Comparison of ENCODE assay signal across 9 cellular contexts in the genomic region with DNA sequence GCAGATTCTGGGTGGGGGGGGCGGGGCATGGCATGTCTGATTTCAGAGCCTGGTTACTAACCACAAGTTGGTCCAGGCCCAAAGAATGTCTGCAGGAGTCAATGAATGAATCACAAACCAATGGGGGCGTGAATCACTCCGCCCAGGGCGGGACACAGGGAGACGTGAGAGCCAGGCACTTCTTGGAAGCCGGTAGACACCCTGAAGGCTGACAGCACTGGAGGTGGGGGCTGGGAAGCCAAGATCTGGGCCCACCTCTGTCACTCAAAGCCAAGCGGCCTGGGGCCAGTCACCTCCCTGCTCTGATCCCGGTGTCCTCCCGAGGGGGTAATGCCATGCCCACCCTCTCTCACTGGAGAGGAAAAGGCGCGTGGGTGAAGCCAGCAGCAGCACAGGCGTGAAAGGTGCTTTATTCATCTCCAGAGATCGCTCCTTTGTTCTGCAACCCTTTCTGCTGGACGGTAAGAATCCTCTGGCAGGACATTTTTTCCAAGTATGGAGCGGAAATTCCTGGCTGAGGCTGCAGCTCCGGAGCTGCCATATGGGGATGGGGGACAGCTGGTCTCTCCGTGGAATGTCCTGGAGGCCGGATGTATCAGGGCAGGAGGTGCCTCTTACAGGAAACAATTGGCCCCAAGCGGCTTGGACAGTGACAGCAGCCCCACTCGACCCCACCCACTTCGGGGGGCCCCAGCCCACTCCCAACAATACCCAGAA.
DNase-seq lines count a peak whose midpoint lies in the region; ATAC-seq, FAIRE-seq and TF ChIP-seq lines count a peak whose summit lies in the region.
"Had no signal": no experiment of that assay in that cellular context is flagged by ENCODE, and none has a peak within 500 bp of the region (broad histone marks: within the 10 kb centered on the region; RNA-seq: fewer than 3 reads in every experiment).

No MANE protein-coding gene starts in this region.

- H3K27ac ChIP-seq in astrocyte (ENCODE audit: low read depth, low read length), result peak overlapping the region; percentile 98
- H3K27ac ChIP-seq: VCaP had no signal

- H2AFZ ChIP-seq in astrocyte (ENCODE audit: low read depth, low read length), result peak overlapping the region; percentile 71

- peaks cover 40% of the 10 kb centered on the region for H3K4me1 Mint-ChIP-seq in activated CD8-positive, alpha-beta T cell treated with anti-CD3 and anti-CD28 coated beads for 36 hours (ENCODE audit: low read depth)
- peaks cover 46% of the 10 kb centered on the region for H3K4me1 Mint-ChIP-seq in activated CD8-positive, alpha-beta T cell treated with anti-CD3 and anti-CD28 coated beads, Interleukin-2, amount 10 ng/mL, durations not matched to agents 7 days and 5 days (ENCODE audit: low read depth)
- peaks cover 39% of the 10 kb centered on the region for H3K4me1 Mint-ChIP-seq in astrocyte (ENCODE audit: low read depth, unreplicated experiment)
- peaks cover 41% of the 10 kb centered on the region for H3K4me1 Mint-ChIP-seq in stimulated activated naive CD8-positive, alpha-beta T cell treated with anti-CD3 and anti-CD28 coated beads, Interleukin-15, Interleukin-2, amounts not matched to agents 100 ng/mL and 50 ng/mL, for 24 hours (ENCODE audit: low read depth)

- peaks cover 63% of the 10 kb centered on the region for H3K36me3 Mint-ChIP-seq in activated CD8-positive, alpha-beta T cell treated with anti-CD3 and anti-CD28 coated beads for 36 hours (ENCODE audit: low read depth)
- H3K36me3 Mint-ChIP-seq in activated CD8-positive, alpha-beta T cell treated with anti-CD3 and anti-CD28 coated beads, Interleukin-2, amount 10 ng/mL, durations not matched to agents 7 days and 5 days (ENCODE audit: low read depth), result peaks cover 89% of the 10 kb centered on the region
- H3K36me3 Mint-ChIP-seq in astrocyte (ENCODE audit: low read depth, unreplicated experiment), result peaks cover 14% of the 10 kb centered on the region
- peaks cover 44% of the 10 kb centered on the region for H3K36me3 Mint-ChIP-seq in stimulated activated naive CD8-positive, alpha-beta T cell treated with anti-CD3 and anti-CD28 coated beads, Interleukin-15, Interleukin-2, amounts not matched to agents 100 ng/mL and 50 ng/mL, for 24 hours (ENCODE audit: low read depth)

- intact Hi-C loops in activated CD8-positive, alpha-beta T cell treated with anti-CD3 and anti-CD28 coated beads for 36 hours (cut with micrococcal nuclease), result no loop called here

- DNase-seq in activated CD8-positive, alpha-beta T cell treated with anti-CD3 and anti-CD28 coated beads for 36 hours, result peak; percentile 55
- no peak for DNase-seq in activated CD8-positive, alpha-beta T cell treated with anti-CD3 and anti-CD28 coated beads, Interleukin-2, amount 10 ng/mL, durations not matched to agents 7 days and 5 days
- DNase-seq in astrocyte (ENCODE audit: low read depth) (peak; percentile 98), iPS-NIHi7 (ENCODE audit: extremely low spot score) (peak; percentile 61), NCI-H748 treated with DMSO at 0.1 percent for 48 hours (lab: John Stamatoyannopoulos, UW) (no peak)

- no peaks in the 10 kb centered on the region for H3K9me3 ChIP-seq in astrocyte (ENCODE audit: insufficient read depth, low read depth, low read length)

- CTCF ChIA-PET in activated CD8-positive, alpha-beta T cell treated with anti-CD3 and anti-CD28 coated beads for 36 hours (lab: Charles Lee), result interaction anchor here (1.1 to 7.3 kb wide), 3 partner anchors 44 to 191 kb away, joined by 3 to 129 read pairs (median 4); partner anchors contain the start of gene STK10
- CTCF ChIA-PET in activated CD8-positive, alpha-beta T cell treated with anti-CD3 and anti-CD28 coated beads, Interleukin-2, amount 10 ng/mL, durations not matched to agents 7 days and 5 days (lab: Charles Lee), result interaction anchor here (9.4 kb wide), 1 partner anchor 85 kb away, joined by 136 read pairs; the partner anchor contains the start of gene STK10

- peaks cover 3% of the 10 kb centered on the region for H3K79me2 ChIP-seq in astrocyte (ENCODE audit: insufficient read depth, low read length)

- H3K27me3 Mint-ChIP-seq in activated CD8-positive, alpha-beta T cell treated with anti-CD3 and anti-CD28 coated beads for 36 hours, result no peaks in the 10 kb centered on the region
- H3K27me3 Mint-ChIP-seq in activated CD8-positive, alpha-beta T cell treated with anti-CD3 and anti-CD28 coated beads, Interleukin-2, amount 10 ng/mL, durations not matched to agents 7 days and 5 days (ENCODE audit: low read depth), result no peaks in the 10 kb centered on the region
- H3K27me3 Mint-ChIP-seq in astrocyte (ENCODE audit: low read depth, unreplicated experiment), result no peaks in the 10 kb centered on the region
- no peaks in the 10 kb centered on the region for H3K27me3 Mint-ChIP-seq in stimulated activated naive CD8-positive, alpha-beta T cell treated with anti-CD3 and anti-CD28 coated beads, Interleukin-15, Interleukin-2, amounts not matched to agents 100 ng/mL and 50 ng/mL, for 24 hours

- H3K9ac ChIP-seq in astrocyte (ENCODE audit: low read length), result peak overlapping the region; percentile 87

- no peak overlapping the region for H3K4me3 Mint-ChIP-seq in activated CD8-positive, alpha-beta T cell treated with anti-CD3 and anti-CD28 coated beads for 36 hours
- H3K4me3 Mint-ChIP-seq in activated CD8-positive, alpha-beta T cell treated with anti-CD3 and anti-CD28 coated beads, Interleukin-2, amount 10 ng/mL, durations not matched to agents 7 days and 5 days, result no peak overlapping the region
- H3K4me3 Mint-ChIP-seq in astrocyte (ENCODE audit: unreplicated experiment), result peak overlapping the region; percentile 72
- no peak overlapping the region for H3K4me3 Mint-ChIP-seq in stimulated activated naive CD8-positive, alpha-beta T cell treated with anti-CD3 and anti-CD28 coated beads, Interleukin-15, Interleukin-2, amounts not matched to agents 100 ng/mL and 50 ng/mL, for 24 hours

- H3K4me1 ChIP-seq in astrocyte (ENCODE audit: insufficient read depth, low read length), result peaks cover 42% of the 10 kb centered on the region

- H3K27ac Mint-ChIP-seq in activated CD8-positive, alpha-beta T cell treated with anti-CD3 and anti-CD28 coated beads for 36 hours, result peak overlapping the region; percentile 64
- H3K27ac Mint-ChIP-seq in activated CD8-positive, alpha-beta T cell treated with anti-CD3 and anti-CD28 coated beads, Interleukin-2, amount 10 ng/mL, durations not matched to agents 7 days and 5 days, result no peak overlapping the region
- peak overlapping the region; percentile 97 for H3K27ac Mint-ChIP-seq in astrocyte (ENCODE audit: unreplicated experiment)
- peak overlapping the region; percentile 31 for H3K27ac Mint-ChIP-seq in stimulated activated naive CD8-positive, alpha-beta T cell treated with anti-CD3 and anti-CD28 coated beads, Interleukin-15, Interleukin-2, amounts not matched to agents 100 ng/mL and 50 ng/mL, for 24 hours

- no peaks in the 10 kb centered on the region for H3K9me3 Mint-ChIP-seq in activated CD8-positive, alpha-beta T cell treated with anti-CD3 and anti-CD28 coated beads for 36 hours
- H3K9me3 Mint-ChIP-seq in activated CD8-positive, alpha-beta T cell treated with anti-CD3 and anti-CD28 coated beads, Interleukin-2, amount 10 ng/mL, durations not matched to agents 7 days and 5 days (ENCODE audit: insufficient read depth), result no peaks in the 10 kb centered on the region
- H3K9me3 Mint-ChIP-seq in astrocyte (ENCODE audit: unreplicated experiment), result no peaks in the 10 kb centered on the region
- no peaks in the 10 kb centered on the region for H3K9me3 Mint-ChIP-seq in stimulated activated naive CD8-positive, alpha-beta T cell treated with anti-CD3 and anti-CD28 coated beads, Interleukin-15, Interleukin-2, amounts not matched to agents 100 ng/mL and 50 ng/mL, for 24 hours

- peak overlapping the region; percentile 63 for H3K4me3 ChIP-seq in astrocyte (ENCODE audit: insufficient read depth, low read depth, low read length)

- FAIRE-seq in astrocyte (lab: Jason Lieb, UNC), result peak; percentile 99

- POLR2A ChIA-PET in activated CD8-positive, alpha-beta T cell treated with anti-CD3 and anti-CD28 coated beads for 36 hours (lab: Charles Lee), result interaction anchor here (0.6 to 1.0 kb wide), 2 partner anchors 11 to 70 kb away, joined by 3 read pairs; no protein-coding TSS in a partner anchor
- POLR2A ChIA-PET in activated CD8-positive, alpha-beta T cell treated with anti-CD3 and anti-CD28 coated beads, Interleukin-2, amount 10 ng/mL, durations not matched to agents 7 days and 5 days (lab: Charles Lee), result no interaction called here

- H3K27me3 ChIP-seq in astrocyte (ENCODE audit: insufficient read depth, low read length), result no peaks in the 10 kb centered on the region

- no peak for TF ChIP-seq CTCF in activated CD8-positive, alpha-beta T cell treated with anti-CD3 and anti-CD28 coated beads for 36 hours (IDR thresholded peaks at IDR 0.05)
- TF ChIP-seq CTCF in astrocyte (IDR thresholded peaks at IDR 0.05; ENCODE audit: insufficient read depth, low read depth, low read length), result no peak

- peak overlapping the region; percentile 96 for H3K4me2 ChIP-seq in astrocyte (ENCODE audit: low read length)

- ATAC-seq in activated CD8-positive, alpha-beta T cell treated with anti-CD3 and anti-CD28 coated beads for 36 hours, result peak; percentile 28
- ATAC-seq in activated CD8-positive, alpha-beta T cell treated with anti-CD3 and anti-CD28 coated beads, Interleukin-2, amount 10 ng/mL, durations not matched to agents 7 days and 5 days, result no peak
- ATAC-seq in GM19351 (IDR thresholded peaks at IDR 0.05; ENCODE audit: unreplicated experiment) (no peak), GM19397 (IDR thresholded peaks at IDR 0.05; ENCODE audit: unreplicated experiment) (no peak)

- H4K20me1 ChIP-seq in astrocyte (ENCODE audit: insufficient read depth, low read length), result peaks cover 10% of the 10 kb centered on the region

- H3K36me3 ChIP-seq in astrocyte (ENCODE audit: insufficient read depth, low read length), result peaks cover 13% of the 10 kb centered on the region

Comparison
In these comparisons a context has a peak if more than half of its experiments do, and no peak if none do; other contexts are left out.
1. DNase-seq: peak in activated CD8-positive, alpha-beta T cell treated with anti-CD3 and anti-CD28 coated beads for 36 hours (single experiment), astrocyte (single experiment) and iPS-NIHi7 (single experiment); none in activated CD8-positive, alpha-beta T cell treated with anti-CD3 and anti-CD28 coated beads, Interleukin-2, amount 10 ng/mL, durations not matched to agents 7 days and 5 days (single experiment) and NCI-H748 treated with DMSO at 0.1 percent for 48 hours (single experiment).